22 cellular contexts compared by ENCODE assay signal in the genomic region with DNA sequence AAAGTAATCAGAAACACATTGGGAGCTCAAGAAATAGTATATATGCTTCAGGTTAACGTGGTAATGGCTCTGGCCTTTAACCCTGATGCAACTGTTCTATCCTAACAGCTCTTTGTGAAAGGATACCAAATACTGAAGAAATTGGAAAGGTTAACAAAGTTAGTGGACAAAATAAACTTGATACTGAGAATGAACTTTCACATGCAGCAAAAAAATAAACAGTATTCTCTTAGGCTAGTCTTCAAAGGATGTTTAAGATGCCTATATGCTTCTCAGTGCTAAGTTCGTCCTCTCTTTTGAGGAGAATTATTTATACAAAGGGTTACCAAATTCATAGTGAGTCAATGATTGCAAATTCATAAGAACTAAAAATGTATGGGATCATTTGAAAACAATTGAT.
DNase-seq lines count a peak whose midpoint lies in the region; ATAC-seq, FAIRE-seq and TF ChIP-seq lines count a peak whose summit lies in the region.
"Had no signal": no experiment of that assay in that cellular context is flagged by ENCODE, and none has a peak within 500 bp of the region (broad histone marks: within the 10 kb centered on the region; RNA-seq: fewer than 3 reads in every experiment).

No MANE protein-coding gene starts in this region.

- no peaks in the 10 kb centered on the region for H4K20me1 ChIP-seq in Loucy (ENCODE audit: insufficient read depth, low read length, poor library complexity, severe bottlenecking)
- H4K20me1 ChIP-seq: BLaER1 had no signal

- TF ChIP-seq POLR2A in H54 (IDR thresholded peaks at IDR 0.05; ENCODE audit: low read depth, low read length) (no peak), upper lobe of left lung (IDR thresholded peaks at IDR 0.05) (no peak)

- peaks cover 62% of the 10 kb centered on the region for H3K4me1 Mint-ChIP-seq in osteocyte (ENCODE audit: unreplicated experiment)
- H3K4me1 Mint-ChIP-seq: B cell had no signal

- H3K27me3 ChIP-seq in Loucy (ENCODE audit: insufficient read depth, low read length, poor library complexity, severe bottlenecking) = no peaks in the 10 kb centered on the region
- H3K27me3 ChIP-seq in upper lobe of left lung = no peaks in the 10 kb centered on the region
- H3K27me3 ChIP-seq: BLaER1 had no signal

- no peaks in the 10 kb centered on the region for H3K79me2 ChIP-seq in Loucy (ENCODE audit: insufficient read depth, low read length)

- H3K4me3 ChIP-seq in Loucy (ENCODE audit: low read length, poor library complexity, severe bottlenecking) (peak overlapping the region; percentile 47), upper lobe of left lung (no peak overlapping the region)
- H3K4me3 ChIP-seq: BLaER1, GM12878, GM23338, HAP-1 had no signal

- peak overlapping the region; percentile 47 for H3K9ac ChIP-seq in Loucy (ENCODE audit: low read depth, low read length, poor library complexity, severe bottlenecking)
- H3K9ac ChIP-seq: BLaER1 had no signal

- H3K9me2 ChIP-seq in Loucy (replicated peaks; ENCODE audit: low read depth, low read length) = no peaks in the 10 kb centered on the region

- no peaks in the 10 kb centered on the region for H3K27me3 Mint-ChIP-seq in osteocyte (ENCODE audit: unreplicated experiment)
- H3K27me3 Mint-ChIP-seq: B cell; CD4-positive, CD25-positive, alpha-beta regulatory T cell had no signal

- no peaks in the 10 kb centered on the region for H3K36me3 Mint-ChIP-seq in osteocyte (ENCODE audit: unreplicated experiment)
- H3K36me3 Mint-ChIP-seq: CD4-positive, CD25-positive, alpha-beta regulatory T cell; CD8-positive, alpha-beta T cell had no signal

- TF ChIP-seq CTCF in Loucy (conservative IDR thresholded peaks at IDR 0.05; ENCODE audit: low read length) (no peak), osteocyte (IDR thresholded peaks at IDR 0.05) (no peak), upper lobe of left lung (IDR thresholded peaks at IDR 0.05) (no peak)

- H2AFZ ChIP-seq in Loucy (ENCODE audit: low read length) = peak overlapping the region; percentile 58
- H2AFZ ChIP-seq: GM23338 had no signal

- no peak overlapping the region for H3K4me3 Mint-ChIP-seq in osteocyte (ENCODE audit: unreplicated experiment)
- H3K4me3 Mint-ChIP-seq: B cell; CD4-positive, CD25-positive, alpha-beta regulatory T cell; CD8-positive, alpha-beta T cell; GM23338 had no signal

- DNase-seq in H54 (ENCODE audit: insufficient read length, low spot score) (no peak), fibroblast of peridontal ligament (ENCODE audit: extremely low read depth) (peak; percentile 23), osteocyte (ENCODE audit: extremely low spot score, unreplicated experiment) (no peak), ecto neural progenitor cell (ENCODE audit: low spot score) (no peak), upper lobe of left lung (no peak)
- DNase-seq: Caco-2; CD4-positive, CD25-positive, alpha-beta regulatory T cell; CD8-positive, alpha-beta T cell; DMS153; DND-41; GDM1 had no signal

- WGBS in upper lobe of left lung, 2 donors = 58 to 63% methylated on average over 2 of the region's 2 CpGs

- ATAC-seq in HG03342 (IDR thresholded peaks at IDR 0.05; ENCODE audit: unreplicated experiment) = no peak
- ATAC-seq in upper lobe of left lung (ENCODE audit: low FRiP score in 2 of 2) = no peak
- no peak for ATAC-seq in HG02571 (IDR thresholded peaks at IDR 0.05; ENCODE audit: unreplicated experiment)
- ATAC-seq: CD8-positive, alpha-beta T cell; GM12878; GM23338 had no signal

- FAIRE-seq in H54 (lab: Jason Lieb, UNC) = peak; percentile 73
- FAIRE-seq: A204.1, GM12878 had no signal

- H3K9me3 Mint-ChIP-seq in osteocyte (ENCODE audit: unreplicated experiment) = no peaks in the 10 kb centered on the region
- H3K9me3 Mint-ChIP-seq: CD8-positive, alpha-beta T cell; GM23338 had no signal

- H3K9me3 ChIP-seq in Loucy (ENCODE audit: insufficient read depth, low read depth, low read length) = no peaks in the 10 kb centered on the region
- no peaks in the 10 kb centered on the region for H3K9me3 ChIP-seq in upper lobe of left lung
- H3K9me3 ChIP-seq: BLaER1, Caco-2, HAP-1 had no signal

- H3K27ac Mint-ChIP-seq in osteocyte (ENCODE audit: unreplicated experiment) = peak overlapping the region; percentile 73
- H3K27ac Mint-ChIP-seq: B cell; CD4-positive, CD25-positive, alpha-beta regulatory T cell; CD8-positive, alpha-beta T cell; GM23338 had no signal

- no peak for TF ChIP-seq EP300 in upper lobe of left lung (IDR thresholded peaks at IDR 0.05)

- 0 out of 2 replicates have a peak, but pooled peaks cover 6% of the 10 kb centered on the region for H3F3A ChIP-seq in Loucy (ENCODE audit: low read depth)

- H3K27ac ChIP-seq in upper lobe of left lung = no peak overlapping the region
- H3K27ac ChIP-seq: 22Rv1, BLaER1, C4-2B had no signal

- H3K4me1 ChIP-seq in Loucy (ENCODE audit: insufficient read depth, low read length, poor library complexity, severe bottlenecking) = peaks cover 86% of the 10 kb centered on the region
- H3K4me1 ChIP-seq in upper lobe of left lung = no peaks in the 10 kb centered on the region
- H3K4me1 ChIP-seq: BLaER1, Caco-2 had no signal

- peak overlapping the region; percentile 51 for H3K4me2 ChIP-seq in Loucy (ENCODE audit: low read depth, low read length, poor library complexity, severe bottlenecking)
- H3K4me2 ChIP-seq: BLaER1, GM23338 had no signal

- H3K36me3 ChIP-seq in Loucy (ENCODE audit: insufficient read depth, low read length) (no peaks in the 10 kb centered on the region), upper lobe of left lung (no peaks in the 10 kb centered on the region)
- H3K36me3 ChIP-seq: BLaER1, HAP-1 had no signal
